Comparison of ENCODE assay signal across 7 cellular contexts in genomic region chr6:169959129-169960002, GRCh38.
A peak's percentile ranks its signal among the peaks of the same experiment; 100 is the strongest.
DNase-seq lines count a peak whose midpoint lies in the region; ATAC-seq and TF ChIP-seq lines count a peak whose summit lies in the region.

No MANE protein-coding gene starts in this region.

- no peaks in the 10 kb centered on the region for H3K79me2 ChIP-seq in MM.1S (ENCODE audit: low read length)

- peak; percentile 96 for ATAC-seq in GM21526 (IDR thresholded peaks at IDR 0.05; ENCODE audit: low FRiP score, unreplicated experiment)
- peak; percentile 82 for ATAC-seq in activated CD4-positive, alpha-beta T cell treated with anti-CD3 and anti-CD28 coated beads for 36 hours

- peak; percentile 70 for DNase-seq in MM.1S
- DNase-seq in activated CD4-positive, alpha-beta T cell treated with anti-CD3 and anti-CD28 coated beads for 36 hours: peak; percentile 66
- peak; percentile 91 for DNase-seq in esophagus muscularis mucosa (ENCODE audit: extremely low spot score)
- peak; percentile 14 for DNase-seq in stimulated activated CD8-positive, alpha-beta memory T cell treated with anti-CD3 and anti-CD28 coated beads, Interleukin-15, amount 100 ng/mL, for 1 hour (ENCODE audit: low read depth)
- no peak for DNase-seq in T-helper 2 cell treated with Interferon-gamma antibody and Interleukin-4, amounts not matched to agents 5 μg/mL and 100 μg/mL, for 36 hours (ENCODE audit: low spot score)
- DNase-seq in SIG-M5 (lab: John Stamatoyannopoulos, UW): no peak

- no peak for TF ChIP-seq EP300 in esophagus muscularis mucosa (IDR thresholded peaks at IDR 0.05)

- peaks cover 19% of the 10 kb centered on the region for H3K4me1 Mint-ChIP-seq in activated CD4-positive, alpha-beta T cell treated with anti-CD3 and anti-CD28 coated beads for 36 hours
- no peaks in the 10 kb centered on the region for H3K4me1 Mint-ChIP-seq in T-helper 2 cell treated with Interferon-gamma antibody and Interleukin-4, amounts not matched to agents 5 μg/mL and 100 μg/mL, for 36 hours (ENCODE audit: low read depth)

- H3K27ac ChIP-seq in MM.1S (ENCODE audit: low read length) (peak overlapping the region; percentile 47; the same call in 1 of the 2 replicates), esophagus muscularis mucosa (replicated peaks in 1 of 4) (no peak overlapping the region)

- no peaks in the 10 kb centered on the region for H4K20me1 ChIP-seq in MM.1S (ENCODE audit: insufficient read depth, low read length)

- peak overlapping the region; percentile 39; the same call in 1 of the 2 replicates for H3K4me2 ChIP-seq in MM.1S (ENCODE audit: low read depth, low read length)

- H3F3A ChIP-seq in MM.1S (ENCODE audit: insufficient read depth, low read length): no peaks in the 10 kb centered on the region

- CTCF ChIA-PET in activated CD4-positive, alpha-beta T cell treated with anti-CD3 and anti-CD28 coated beads for 36 hours (lab: Charles Lee): interaction anchor here (0.6 to 1.1 kb wide), 2 partner anchors 8 to 327 kb away, joined by 3 to 5 read pairs; no protein-coding TSS in a partner anchor

- TF ChIP-seq POLR2A in esophagus muscularis mucosa (IDR thresholded peaks at IDR 0.05; ENCODE audit: low read depth): no peak

- H3K4me3 ChIP-seq in MM.1S (ENCODE audit: low read length): no peak overlapping the region
- peak overlapping the region in 3 of 4 donors; percentile 5 to 26 (median 10) for H3K4me3 ChIP-seq in esophagus muscularis mucosa

- H3K4me3 Mint-ChIP-seq in activated CD4-positive, alpha-beta T cell treated with anti-CD3 and anti-CD28 coated beads for 36 hours: no peak overlapping the region
- H3K4me3 Mint-ChIP-seq in T-helper 2 cell treated with Interferon-gamma antibody and Interleukin-4, amounts not matched to agents 5 μg/mL and 100 μg/mL, for 36 hours: no peak overlapping the region

- H3K36me3 Mint-ChIP-seq in activated CD4-positive, alpha-beta T cell treated with anti-CD3 and anti-CD28 coated beads for 36 hours (ENCODE audit: low read depth): no peaks in the 10 kb centered on the region
- no peaks in the 10 kb centered on the region for H3K36me3 Mint-ChIP-seq in T-helper 2 cell treated with Interferon-gamma antibody and Interleukin-4, amounts not matched to agents 5 μg/mL and 100 μg/mL, for 36 hours (ENCODE audit: low read depth)

- intact Hi-C loops in activated CD4-positive, alpha-beta T cell treated with anti-CD3 and anti-CD28 coated beads for 36 hours (cut with DNase I, micrococcal nuclease): no loop called here
- intact Hi-C loops in esophagus muscularis mucosa (cut with DNase I): loop anchor here (10.0 kb wide), 2 partner anchors 125 to 335 kb away; partner anchors contain the start of gene DLL1

- H3K27me3 ChIP-seq in MM.1S (replicated peaks; ENCODE audit: insufficient read depth, low read length): no peaks in the 10 kb centered on the region
- H3K27me3 ChIP-seq in esophagus muscularis mucosa: peaks cover 0 to 19% (median 5%) of the 10 kb centered on the region in 4 donors

- 50% methylated on average over 22 of the region's 28 CpGs for WGBS in esophagus muscularis mucosa

- peak overlapping the region; percentile 33; the same call in 1 of the 2 replicates for H3K9ac ChIP-seq in MM.1S (ENCODE audit: low read length)

- no peaks in the 10 kb centered on the region for H3K4me1 ChIP-seq in MM.1S (ENCODE audit: low read length)
- H3K4me1 ChIP-seq in esophagus muscularis mucosa: peaks cover 13 to 33% (median 26%) of the 10 kb centered on the region in 4 donors

- H3K27ac Mint-ChIP-seq in activated CD4-positive, alpha-beta T cell treated with anti-CD3 and anti-CD28 coated beads for 36 hours: peak overlapping the region; percentile 37
- no peak overlapping the region for H3K27ac Mint-ChIP-seq in T-helper 2 cell treated with Interferon-gamma antibody and Interleukin-4, amounts not matched to agents 5 μg/mL and 100 μg/mL, for 36 hours

- H3K27me3 Mint-ChIP-seq in activated CD4-positive, alpha-beta T cell treated with anti-CD3 and anti-CD28 coated beads for 36 hours: peaks cover 2% of the 10 kb centered on the region
- H3K27me3 Mint-ChIP-seq in T-helper 2 cell treated with Interferon-gamma antibody and Interleukin-4, amounts not matched to agents 5 μg/mL and 100 μg/mL, for 36 hours (ENCODE audit: low read depth): peaks cover 15% of the 10 kb centered on the region

- no peaks in the 10 kb centered on the region for H3K9me2 ChIP-seq in MM.1S (replicated peaks; ENCODE audit: insufficient read depth, low read length)

- H3K9me3 Mint-ChIP-seq in activated CD4-positive, alpha-beta T cell treated with anti-CD3 and anti-CD28 coated beads for 36 hours (ENCODE audit: low read depth): no peaks in the 10 kb centered on the region
- H3K9me3 Mint-ChIP-seq in T-helper 2 cell treated with Interferon-gamma antibody and Interleukin-4, amounts not matched to agents 5 μg/mL and 100 μg/mL, for 36 hours: no peaks in the 10 kb centered on the region

- no peak overlapping the region for H2AFZ ChIP-seq in MM.1S (ENCODE audit: low read length)

- TF ChIP-seq CTCF in MM.1S (IDR thresholded peaks at IDR 0.05; ENCODE audit: low read length) (no peak), esophagus muscularis mucosa (IDR thresholded peaks at IDR 0.05) (peak in 1 of 3 experiments; percentile 5)

- POLR2A ChIA-PET in activated CD4-positive, alpha-beta T cell treated with anti-CD3 and anti-CD28 coated beads for 36 hours (lab: Charles Lee): no interaction called here

- no peaks in the 10 kb centered on the region for H3K36me3 ChIP-seq in MM.1S (replicated peaks; ENCODE audit: insufficient read depth, low read length)
- H3K36me3 ChIP-seq in esophagus muscularis mucosa: no peaks in the 10 kb centered on the region

- H3K9me3 ChIP-seq in MM.1S (replicated peaks; ENCODE audit: insufficient read depth, low read length) (no peaks in the 10 kb centered on the region), esophagus muscularis mucosa (no peaks in the 10 kb centered on the region)

Comparison
In these comparisons a context has a peak if more than half of its experiments do, and no peak if none do; other contexts are left out.
1. DNase-seq: peak in MM.1S (single experiment), activated CD4-positive, alpha-beta T cell treated with anti-CD3 and anti-CD28 coated beads for 36 hours (single experiment), esophagus muscularis mucosa (single experiment) and stimulated activated CD8-positive, alpha-beta memory T cell treated with anti-CD3 and anti-CD28 coated beads, Interleukin-15, amount 100 ng/mL, for 1 hour (single experiment); none in T-helper 2 cell treated with Interferon-gamma antibody and Interleukin-4, amounts not matched to agents 5 μg/mL and 100 μg/mL, for 36 hours (single experiment) and SIG-M5 (single experiment).